8 cellular contexts compared by ENCODE assay signal in genomic region chr1:174159253-174160108, GRCh38. TPM values are rescaled to one million over a fixed set of nuclear protein-coding genes. Genes with fewer than 3 reads are reported as not detected.
DNase-seq lines count a peak whose midpoint lies in the region; TF ChIP-seq lines count a peak whose summit lies in the region.

Gene RABGAP1L, plus strand, starts transcription at chr1:174159520.

- no peaks in the 10 kb centered on the region for H3K9me3 ChIP-seq in neuron (ENCODE audit: low read length)

- CTCF ChIA-PET in HEK293T (lab: Yijun Ruan, JAX) = interaction anchor here (1.5 kb wide), 1 partner anchor 103 kb away, joined by 3 read pairs; no protein-coding TSS in a partner anchor

- H2AFZ ChIP-seq in neuron (ENCODE audit: low read depth, low read length) = peak within 1 kb of the TSS; percentile 99

- peak within 1 kb of the TSS; percentile 58 for H3K4me3 ChIP-seq in neuron (ENCODE audit: low read length)

- POLR2A ChIA-PET in HEK293T (lab: Yijun Ruan, JAX) = no interaction called here

- DNase-seq in GF-D8 (lab: John Stamatoyannopoulos, UW) (peak; percentile 68), HEK293T (ENCODE audit: extremely low spot score) (peak; percentile 93), MV-4-11 (lab: John Stamatoyannopoulos, UW) (peak; percentile 88), SK-MEL-5 (ENCODE audit: low read depth, low spot score) (peak; percentile 92), foreskin melanocyte (peak; percentile 91), stromal cell of bone marrow (ENCODE audit: low read depth) (peak; percentile 91)
- DNase-seq in activated naive CD4-positive, alpha-beta T cell treated with Interleukin-2 at 50 U/mL for 16 hours = peak; percentile 92

- in situ Hi-C loops in SK-MEL-5 (cut with HindIII; ENCODE audit: low pct_unique_long_range_greater_than_20kb, low sequenced_read_pairs) = no loop called here

- H3K36me3 ChIP-seq in neuron (ENCODE audit: insufficient read depth, low read length) = no peaks in the 10 kb centered on the region

- no peaks in the 10 kb centered on the region for H3K27me3 ChIP-seq in neuron (ENCODE audit: insufficient read depth, low read length)

- peaks cover 16% of the 10 kb centered on the region for H3K4me1 ChIP-seq in neuron (ENCODE audit: insufficient read depth, low read length)

TF ChIP-seq in HEK293T, 16 proteins besides CTCF, POLR2A, EP300 and RAD21:
- TF ChIP-seq CTBP1 (IDR thresholded peaks at IDR 0.05; ENCODE audit: borderline replicate concordance) (peak; percentile 3; the same call in 1 of the 2 replicates), HDGF (IDR thresholded peaks at IDR 0.05; ENCODE audit: borderline replicate concordance) (peak; percentile 21; the same call in 1 of the 2 replicates), TARDBP (IDR thresholded peaks at IDR 0.05) (peak; percentile 77), L3MBTL2 (conservative IDR thresholded peaks at IDR 0.05) (peak; percentile 69), SUZ12 (IDR thresholded peaks at IDR 0.05) (no peak)

RNA-seq across cellular contexts. Expression of gene RABGAP1L, which starts in this region (rescaled TPM):
- total RNA-seq in SK-MEL-5 (2014; rRNA removed; shearing (Covaris generic)) = 31.2 and 32.0 TPM in 2 replicates
- polyA plus RNA-seq in SK-MEL-5 (2015; cell fraction: cytosol; rRNA removed) = 12.0 and 18.7 TPM in 2 replicates
- 14.2 and 20.5 TPM in 2 replicates for polyA plus RNA-seq in SK-MEL-5 (2015; cell fraction: nucleus; rRNA removed)

Comparison
In these comparisons a context has a peak if more than half of its experiments do, and no peak if none do; other contexts are left out.
1. Peak in every context shown above with its lines: DNase-seq and H3K4me3 ChIP-seq.